Comparison of ENCODE assay signal across 21 cellular contexts in the genomic region with DNA sequence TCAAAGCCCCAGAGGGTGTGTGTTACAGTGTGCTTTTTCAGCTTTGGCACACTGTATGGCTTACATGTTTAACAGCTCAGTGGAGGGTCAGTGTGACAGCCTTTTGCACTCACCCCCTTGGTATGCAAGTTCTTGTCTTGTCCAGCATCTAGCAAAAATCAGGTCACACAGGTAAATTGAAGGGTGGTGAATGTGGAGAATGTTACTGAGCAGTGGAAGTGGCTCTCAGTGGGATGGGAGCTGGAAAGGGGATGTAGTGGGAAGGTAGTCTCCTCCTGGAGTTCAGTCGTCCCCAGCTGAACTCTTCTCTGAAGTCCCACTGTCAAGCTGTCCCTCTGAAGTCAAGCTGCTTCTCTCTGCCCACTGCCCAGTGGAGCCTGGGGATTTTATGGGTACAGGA. TPM values are rescaled to one million over a fixed set of nuclear protein-coding genes. Genes with fewer than 3 reads are reported as not detected.
A peak's percentile ranks its signal among the peaks of the same experiment; 100 is the strongest.
DNase-seq lines count a peak whose midpoint lies in the region; ATAC-seq, FAIRE-seq and TF ChIP-seq lines count a peak whose summit lies in the region.
"Had no signal": no experiment of that assay in that cellular context is flagged by ENCODE, and none has a peak within 500 bp of the region (broad histone marks: within the 10 kb centered on the region; RNA-seq: fewer than 3 reads in every experiment).

No MANE protein-coding gene starts in this region.

- H3K4ac ChIP-seq in mesendoderm (ENCODE audit: low read depth, low read length) = peak overlapping the region; percentile 89

- peak overlapping the region; percentile 75 for H3K18ac ChIP-seq in mesendoderm (ENCODE audit: low read length)

- DNase-seq in Caco-2 = no peak
- no peak for DNase-seq in WTC11 (ENCODE audit: low spot score)
- DNase-seq in mesendoderm = peak; percentile 66
- no peak for DNase-seq in RCC 7860 (ENCODE audit: low spot score)
- DNase-seq in DMS153 treated with DMSO at 0.1 percent for 48 hours (lab: John Stamatoyannopoulos, UW; ENCODE audit: unreplicated experiment) = no peak
- DNase-seq: AML-193; CD4-positive, alpha-beta T cell; DMS153; DMS79 treated with DMSO at 0.1 percent for 48 hours; HCEC 1CT; IMR-90 had no signal

- H3K4me3 ChIP-seq in Caco-2 (ENCODE audit: low read depth, low read length) (no peak overlapping the region), HUES48 (ENCODE audit: low read depth, low read length) (no peak overlapping the region), mesendoderm (ENCODE audit: low read length) (no peak overlapping the region)
- H3K4me3 ChIP-seq: A549, GM12878, K562 had no signal

- no peak overlapping the region for H3K23ac ChIP-seq in mesendoderm (ENCODE audit: low read length)

- no peaks in the 10 kb centered on the region for H3K27me3 ChIP-seq in Caco-2 (replicated peaks; ENCODE audit: control insufficient read depth, insufficient read depth, low read length)
- H3K27me3 ChIP-seq in HUES48 (ENCODE audit: control insufficient read depth, insufficient read depth, low read length) = no peaks in the 10 kb centered on the region
- H3K27me3 ChIP-seq in mesendoderm (ENCODE audit: insufficient read depth, low read length, poor library complexity) = no peaks in the 10 kb centered on the region

- peak overlapping the region; percentile 86 for H2BK120ac ChIP-seq in mesendoderm (ENCODE audit: low read depth, low read length)

- H2AK5ac ChIP-seq in mesendoderm (ENCODE audit: low read length) = peak overlapping the region; percentile 10

- H4K5ac ChIP-seq in mesendoderm (ENCODE audit: low read length) = peak overlapping the region; percentile 1

- POLR2A ChIA-PET in Caco-2 (lab: Charles Lee) (no interaction called here), WTC11 (lab: Charles Lee) (no interaction called here)

- H3K9ac ChIP-seq in HUES48 (ENCODE audit: low read depth, low read length) (no peak overlapping the region), mesendoderm (ENCODE audit: low read length) (no peak overlapping the region)

- no peaks in the 10 kb centered on the region for H3K79me1 ChIP-seq in mesendoderm (ENCODE audit: low read length)

- intact Hi-C loops in Caco-2 (cut with micrococcal nuclease; ENCODE audit: unreplicated experiment) = no loop called here

- peak overlapping the region; percentile 92 for H2BK5ac ChIP-seq in mesendoderm (ENCODE audit: low read length)

- H3K9me3 ChIP-seq in Caco-2 (peaks cover 6% of the 10 kb centered on the region; the same call in 1 of the 2 replicates), HUES48 (ENCODE audit: control insufficient read depth, insufficient read depth, low read length) (no peaks in the 10 kb centered on the region)
- H3K9me3 ChIP-seq: A549 had no signal

- peak overlapping the region; percentile 38 for H3K4me3 Mint-ChIP-seq in Caco-2 (ENCODE audit: unreplicated experiment)
- H3K4me3 Mint-ChIP-seq in WTC11 = no peak overlapping the region
- H3K4me3 Mint-ChIP-seq: CD4-positive, alpha-beta T cell had no signal

- no peaks in the 10 kb centered on the region for H3K36me3 Mint-ChIP-seq in Caco-2 (ENCODE audit: insufficient read depth, unreplicated experiment)
- H3K36me3 Mint-ChIP-seq in WTC11 = peaks cover 35% of the 10 kb centered on the region

- no peak overlapping the region for H3K27ac Mint-ChIP-seq in Caco-2 (ENCODE audit: unreplicated experiment)
- H3K27ac Mint-ChIP-seq in WTC11 = peak overlapping the region; percentile 90; the same call in 1 of the 2 replicates
- H3K27ac Mint-ChIP-seq: CD4-positive, alpha-beta T cell had no signal

- H3K9me3 Mint-ChIP-seq in Caco-2 (ENCODE audit: unreplicated experiment) (peaks cover 28% of the 10 kb centered on the region), WTC11 (peaks cover 56% of the 10 kb centered on the region)

- H3K4me1 ChIP-seq in Caco-2 (peaks cover 18% of the 10 kb centered on the region), HUES48 (ENCODE audit: control insufficient read depth, insufficient read depth, low read length) (peaks cover 16% of the 10 kb centered on the region), mesendoderm (ENCODE audit: control insufficient read depth, low read depth, low read length) (peaks cover 12% of the 10 kb centered on the region)
- H3K4me1 ChIP-seq: A549 had no signal

- ATAC-seq in WTC11 (no peak), HG03025 (IDR thresholded peaks at IDR 0.05; ENCODE audit: low FRiP score, unreplicated experiment) (no peak)
- ATAC-seq: A549, GM12878, K562 had no signal

- H3K27me3 Mint-ChIP-seq in Caco-2 (ENCODE audit: insufficient read depth, unreplicated experiment) = no peaks in the 10 kb centered on the region
- no peaks in the 10 kb centered on the region; the same call in 1 of the 2 replicates for H3K27me3 Mint-ChIP-seq in WTC11 (ENCODE audit: low read depth)
- H3K27me3 Mint-ChIP-seq: CD4-positive, alpha-beta T cell had no signal

- peaks cover 27% of the 10 kb centered on the region for H3K4me1 Mint-ChIP-seq in Caco-2 (ENCODE audit: low read depth, unreplicated experiment)
- H3K4me1 Mint-ChIP-seq in WTC11 = peaks cover 46% of the 10 kb centered on the region

- no peak for TF ChIP-seq CTCF in Caco-2 (IDR thresholded peaks at IDR 0.05; ENCODE audit: insufficient read depth in 1 of 2, low read depth in 1 of 2, low read length in 1 of 2, severe bottlenecking in 1 of 2, unreplicated experiment in 1 of 2)
- no peak for TF ChIP-seq CTCF in WTC11 (IDR thresholded peaks at IDR 0.05)

- H4K8ac ChIP-seq in mesendoderm (ENCODE audit: low read depth, low read length) = no peak overlapping the region

- no peaks in the 10 kb centered on the region for H3K36me3 ChIP-seq in Caco-2 (ENCODE audit: control insufficient read depth, insufficient read depth, low read length)
- no peaks in the 10 kb centered on the region for H3K36me3 ChIP-seq in HUES48 (ENCODE audit: control insufficient read depth, insufficient read depth, low read length)
- no peaks in the 10 kb centered on the region for H3K36me3 ChIP-seq in mesendoderm (ENCODE audit: control insufficient read depth, insufficient read depth, low read length)

- BruUV-seq in Caco-2 (replicated peaks; lab: Mats Ljungman, UMichigan) = no TSS peak

- H3K4me2 ChIP-seq in mesendoderm (ENCODE audit: low read length) = no peak overlapping the region
- H3K4me2 ChIP-seq: A549 had no signal

- no CpG with 5 or more reads among the region's 1 CpG for WGBS in mesendoderm (ENCODE audit: extremely low coverage, insufficient coverage, low lambda C conversion rate)

- CTCF ChIA-PET in Caco-2 (lab: Charles Lee) = no interaction called here
- CTCF ChIA-PET in WTC11 (lab: Charles Lee) = no interaction called here

- H3K56ac ChIP-seq in mesendoderm (ENCODE audit: low read length) = peak overlapping the region; percentile 69

- FAIRE-seq in RCC 7860 (lab: Jason Lieb, UNC) = no peak
- FAIRE-seq: A549, GM12878, H54, K562 had no signal

- peak overlapping the region; percentile 42 for H3K27ac ChIP-seq in HUES48 (ENCODE audit: low read depth, low read length)
- H3K27ac ChIP-seq in mesendoderm (ENCODE audit: low read depth, low read length) = peak overlapping the region; percentile 76
- H3K27ac ChIP-seq: 22Rv1, A549, C4-2B had no signal

- H2BK15ac ChIP-seq in mesendoderm (replicated peaks; ENCODE audit: low read depth) = no peak overlapping the region

- no peaks in the 10 kb centered on the region for H3K79me2 ChIP-seq in mesendoderm (ENCODE audit: control insufficient read depth, insufficient read depth, low read length)

TF ChIP-seq in WTC11, 78 proteins besides CTCF, POLR2A, EP300 and RAD21 (continues in another document):
- TF ChIP-seq ZNF232 (CRISPR knock-in tag; IDR thresholded peaks at IDR 0.05) = no peak
- no peak for TF ChIP-seq ZBTB21 (CRISPR knock-in tag; IDR thresholded peaks at IDR 0.05; ENCODE audit: borderline replicate concordance)
- TF ChIP-seq NR1H2 (CRISPR knock-in tag; IDR thresholded peaks at IDR 0.05) = no peak
- TF ChIP-seq, protein P1, sequence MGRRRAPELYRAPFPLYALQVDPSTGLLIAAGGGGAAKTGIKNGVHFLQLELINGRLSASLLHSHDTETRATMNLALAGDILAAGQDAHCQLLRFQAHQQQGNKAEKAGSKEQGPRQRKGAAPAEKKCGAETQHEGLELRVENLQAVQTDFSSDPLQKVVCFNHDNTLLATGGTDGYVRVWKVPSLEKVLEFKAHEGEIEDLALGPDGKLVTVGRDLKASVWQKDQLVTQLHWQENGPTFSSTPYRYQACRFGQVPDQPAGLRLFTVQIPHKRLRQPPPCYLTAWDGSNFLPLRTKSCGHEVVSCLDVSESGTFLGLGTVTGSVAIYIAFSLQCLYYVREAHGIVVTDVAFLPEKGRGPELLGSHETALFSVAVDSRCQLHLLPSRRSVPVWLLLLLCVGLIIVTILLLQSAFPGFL (CRISPR knock-in tag; IDR thresholded peaks at IDR 0.05; ENCODE audit: borderline replicate concordance) = no peak
- TF ChIP-seq ESRRA (CRISPR knock-in tag; IDR thresholded peaks at IDR 0.05; ENCODE audit: borderline replicate concordance) = no peak
- no peak for TF ChIP-seq CBFB (CRISPR knock-in tag; IDR thresholded peaks at IDR 0.05; ENCODE audit: low read depth)
- TF ChIP-seq, protein P2, sequence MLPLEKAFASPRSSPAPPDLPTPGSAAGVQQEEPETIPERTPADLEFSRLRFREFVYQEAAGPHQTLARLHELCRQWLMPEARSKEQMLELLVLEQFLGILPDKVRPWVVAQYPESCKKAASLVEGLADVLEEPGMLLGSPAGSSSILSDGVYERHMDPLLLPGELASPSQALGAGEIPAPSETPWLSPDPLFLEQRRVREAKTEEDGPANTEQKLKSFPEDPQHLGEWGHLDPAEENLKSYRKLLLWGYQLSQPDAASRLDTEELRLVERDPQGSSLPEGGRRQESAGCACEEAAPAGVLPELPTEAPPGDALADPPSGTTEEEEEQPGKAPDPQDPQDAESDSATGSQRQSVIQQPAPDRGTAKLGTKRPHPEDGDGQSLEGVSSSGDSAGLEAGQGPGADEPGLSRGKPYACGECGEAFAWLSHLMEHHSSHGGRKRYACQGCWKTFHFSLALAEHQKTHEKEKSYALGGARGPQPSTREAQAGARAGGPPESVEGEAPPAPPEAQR (CRISPR knock-in tag; IDR thresholded peaks at IDR 0.05) = no peak
- no peak for TF ChIP-seq IRF2 (CRISPR knock-in tag; IDR thresholded peaks at IDR 0.05; ENCODE audit: borderline replicate concordance, low read depth)
- TF ChIP-seq CREM (CRISPR knock-in tag; IDR thresholded peaks at IDR 0.05) = no peak

RNA-seq across cellular contexts. Expression of a gene that starts 21.0 kb away (rescaled TPM):
- total RNA-seq in Caco-2 (2022) (not detected in 2 replicates), WTC11 (2021) (0.50 to 0.85 TPM (median 0.62 TPM) in 3 replicates)
- 0.53 TPM for polyA plus RNA-seq in mesendoderm (2013, experiment 1 of 2)
- polyA plus RNA-seq in mesendoderm (2013, experiment 2 of 2) = 0.46 TPM
- total RNA-seq: CD4-positive, alpha-beta T cell; G401; GM12878; K562 had no signal
- polyA plus RNA-seq: BJ, K562 had no signal
